8 cellular contexts compared by ENCODE assay signal in genomic region chr2:64017811-64018714, GRCh38. TPM values are rescaled to one million over a fixed set of nuclear protein-coding genes. Genes with fewer than 3 reads are reported as not detected.
DNase-seq lines count a peak whose midpoint lies in the region; ATAC-seq, FAIRE-seq and TF ChIP-seq lines count a peak whose summit lies in the region.

No MANE protein-coding gene starts in this region.

- TF ChIP-seq CTCF in AG10803 (conservative IDR thresholded peaks at IDR 0.05; ENCODE audit: low read length) (no peak), GM12878 (IDR thresholded peaks at IDR 0.05 in 2 of 3, conservative IDR thresholded peaks at IDR 0.05 in 1 of 3; ENCODE audit: control insufficient read depth in 2 of 3, extremely low read depth in 1 of 3, insufficient read depth in 1 of 3, low read depth in 3 of 3, low read length in 3 of 3) (no peak), smooth muscle cell (IDR thresholded peaks at IDR 0.05; ENCODE audit: borderline replicate concordance, insufficient read depth, poor library complexity, severe bottlenecking) (no peak), GM10266 (IDR thresholded peaks at IDR 0.05; ENCODE audit: control insufficient read depth, insufficient read depth, low read depth, missing control alignments) (no peak)

- ATAC-seq in GM21390 (IDR thresholded peaks at IDR 0.05; ENCODE audit: unreplicated experiment) = peak; percentile 13
- ATAC-seq in GM12878 = peak; percentile 8; the same call in 2 of the 3 replicates

- no peaks in the 10 kb centered on the region for H3K9me3 ChIP-seq in GM12878 (replicated peaks; ENCODE audit: control insufficient read depth, insufficient read depth, low read length)
- H3K9me3 ChIP-seq in smooth muscle cell (replicated peaks; ENCODE audit: low read depth) = no peaks in the 10 kb centered on the region

- POLR2A ChIA-PET in GM12878 (lab: Charles Lee) = interaction anchor here (0.6 to 1.1 kb wide), 5 partner anchors 32 to 1043 kb away, joined by 3 to 4 read pairs (median 3); no protein-coding TSS in a partner anchor

- peak overlapping the region; percentile 96 for H3K9ac ChIP-seq in GM12878 (ENCODE audit: control insufficient read depth, insufficient read depth, low read length)
- peak overlapping the region; percentile 91 for H3K9ac ChIP-seq in smooth muscle cell (ENCODE audit: low read depth)

- no peaks in the 10 kb centered on the region for H3K27me3 ChIP-seq in GM12878 (replicated peaks in 1 of 2; ENCODE audit: control insufficient read depth in 2 of 2, insufficient read depth in 2 of 2, low read length in 1 of 2)
- no peaks in the 10 kb centered on the region for H3K27me3 ChIP-seq in smooth muscle cell (ENCODE audit: low read depth)

- TF ChIP-seq EP300 in GM12878 (IDR thresholded peaks at IDR 0.05; ENCODE audit: borderline replicate concordance in 1 of 2, control insufficient read depth in 1 of 2, low read depth in 2 of 2, low read length in 2 of 2) = no peak

- intact Hi-C loops in GM12878 (cut with micrococcal nuclease; ENCODE audit: unreplicated experiment) = no loop called here

- H3K36me3 ChIP-seq in GM12878 (ENCODE audit: control insufficient read depth in 2 of 2, insufficient read depth in 2 of 2, low read length in 1 of 2) = no peaks in the 10 kb centered on the region
- peaks cover under 1% of the 10 kb centered on the region for H3K36me3 ChIP-seq in smooth muscle cell (ENCODE audit: low read depth)

- H4K20me1 ChIP-seq in GM12878 (ENCODE audit: control insufficient read depth, insufficient read depth) (no peaks in the 10 kb centered on the region), smooth muscle cell (ENCODE audit: low read depth) (peaks cover 39% of the 10 kb centered on the region)

- 44% methylated on average over 18 of the region's 22 CpGs for WGBS in GM12878 (ENCODE audit: insufficient coverage, insufficient replicate concordance, low lambda C conversion rate, missing lambda C conversion rate)
- 19% methylated on average over 22 of the region's 22 CpGs for WGBS in smooth muscle cell (ENCODE audit: low lambda C conversion rate)

- DNase-seq in AG10803 (ENCODE audit: low read depth) (peak; percentile 26), NCI-H774 (lab: John Stamatoyannopoulos, UW) (peak; percentile 14), GM12878 (ENCODE audit: low read depth, low spot score) (no peak), inferior parietal cortex (ENCODE audit: extremely low spot score) (peak; percentile 31), smooth muscle cell (lab: John Stamatoyannopoulos, UW; ENCODE audit: unreplicated experiment) (no peak), GM10266 (ENCODE audit: extremely low spot score) (no peak), NCI-H2196 treated with DMSO at 0.1 percent for 48 hours (lab: John Stamatoyannopoulos, UW; ENCODE audit: unreplicated experiment) (no peak)

- BruUV-seq in GM12878 (replicated peaks; lab: Mats Ljungman, UMichigan) = no TSS peak

- RAD21 ChIA-PET in GM12878 (lab: Charles Lee; ENCODE audit: unreplicated experiment) = interaction anchor here (0.6 to 2.2 kb wide), 4 partner anchors 18 to 429 kb away, joined by 3 to 8 read pairs (median 3); partner anchors contain the start of genes MDH1 and WDPCP

- TF ChIP-seq POLR2A in GM12878 (IDR thresholded peaks at IDR 0.05; ENCODE audit: low read depth, low read length) = no peak

- H3K4me2 ChIP-seq in GM12878 (ENCODE audit: control insufficient read depth, insufficient read depth) = peak overlapping the region; percentile 56
- peak overlapping the region; percentile 97 for H3K4me2 ChIP-seq in smooth muscle cell

- in situ Hi-C loops in GM12878 (cut with MboI) = no loop called here

- CTCF ChIA-PET in GM12878 (lab: Yijun Ruan, JAX) = interaction anchor here (0.8 to 1.4 kb wide), 2 partner anchors 311 to 313 kb away, joined by 3 to 4 read pairs; no protein-coding TSS in a partner anchor

- peak overlapping the region; percentile 61 for H3K4me3 ChIP-seq in AG10803 (ENCODE audit: low read length)
- peak overlapping the region; percentile 92 for H3K4me3 ChIP-seq in GM12878
- peak overlapping the region; percentile 79 for H3K4me3 ChIP-seq in smooth muscle cell

- H2AFZ ChIP-seq in GM12878 (ENCODE audit: control insufficient read depth, low read depth, low read length) (peak overlapping the region; percentile 74), smooth muscle cell (ENCODE audit: low read depth) (peak overlapping the region; percentile 44)

- H3K4me1 ChIP-seq in GM12878 (ENCODE audit: control insufficient read depth, insufficient read depth, low read length) = peaks cover 5% of the 10 kb centered on the region; the same call in 1 of the 2 replicates
- peaks cover 26% of the 10 kb centered on the region for H3K4me1 ChIP-seq in smooth muscle cell (ENCODE audit: low read depth)

- H3F3A ChIP-seq in smooth muscle cell (ENCODE audit: low read depth) = peaks cover 17% of the 10 kb centered on the region

- SMC1A ChIA-PET in GM12878 (lab: Charles Lee; ENCODE audit: uncharacterized antibody, unreplicated experiment) = interaction anchor here (0.7 to 1.9 kb wide), 4 partner anchors 40 to 312 kb away, joined by 3 to 8 read pairs (median 4); no protein-coding TSS in a partner anchor

- peaks cover 43% of the 10 kb centered on the region for H3K79me2 ChIP-seq in GM12878 (ENCODE audit: control insufficient read depth, insufficient read depth, low read length)
- peaks cover 56% of the 10 kb centered on the region for H3K79me2 ChIP-seq in smooth muscle cell (ENCODE audit: low read depth)

- TF ChIP-seq RAD21 in GM12878 (IDR thresholded peaks at IDR 0.05; ENCODE audit: insufficient read depth, low read depth, low read length) = no peak

- H3K27ac ChIP-seq in GM12878 (ENCODE audit: control insufficient read depth, insufficient read depth) = peak overlapping the region; percentile 90
- H3K27ac ChIP-seq in smooth muscle cell (ENCODE audit: low read depth) = peak overlapping the region; percentile 89

- no peak for FAIRE-seq in GM12878 (lab: Jason Lieb, UNC)

TF ChIP-seq in GM12878, 131 proteins besides CTCF, POLR2A, EP300 and RAD21 (continues in another document):
- TF ChIP-seq PBX3 (IDR thresholded peaks at IDR 0.05; ENCODE audit: insufficient replicate concordance, low read depth, low read length) (peak; percentile 55), BRCA1 (IDR thresholded peaks at IDR 0.05; ENCODE audit: low read depth, low read length) (no peak), MTA2 (IDR thresholded peaks at IDR 0.05; ENCODE audit: low read depth) (peak; percentile 12; the same call in 1 of the 2 replicates), NKRF (conservative IDR thresholded peaks at IDR 0.05) (no peak), FOXM1 (IDR thresholded peaks at IDR 0.05; ENCODE audit: low read depth, low read length) (no peak), SIX5 (IDR thresholded peaks at IDR 0.05; ENCODE audit: low read depth, low read length, severe bottlenecking) (peak; percentile 0), TAF1 (IDR thresholded peaks at IDR 0.05; ENCODE audit: borderline replicate concordance, low read depth, low read length) (no peak)

RNA-seq across cellular contexts. Expression of gene VPS54, which starts 1.2 kb away (rescaled TPM):
- 33.2 and 34.1 TPM in 2 replicates for total RNA-seq in GM12878 (2013; cell fraction: nucleolus; rRNA removed)
- total RNA-seq in GM12878 (2014; rRNA removed) = 11.7 and 14.8 TPM in 2 replicates
- total RNA-seq in GM12878 (2014; rRNA removed; fragmentation: Illumina TruSeq; extraction: Trizol) = 15.3 and 15.9 TPM in 2 replicates
- 9.5 and 9.7 TPM in 2 replicates for total RNA-seq in GM12878 (2021)
- polyA plus RNA-seq in GM12878 (2011; ENCODE audit: low read depth) = 4.0 TPM
- polyA plus RNA-seq in GM12878 (2011; rRNA removed) = 16.2 and 25.4 TPM in 2 replicates
- polyA plus RNA-seq in GM12878 (2011; cell fraction: cytosol; rRNA removed) = 4.7 and 5.6 TPM in 2 replicates
- polyA plus RNA-seq in GM12878 (2011; cell fraction: nucleus; rRNA removed) = 9.1 and 11.8 TPM in 2 replicates
- 7.7 and 9.7 TPM in 2 replicates for polyA plus RNA-seq in GM12878 (2012)
- 12.7 and 17.6 TPM in 2 replicates for polyA plus RNA-seq in GM12878 (2014; fragmentation: Illumina TruSeq; extraction: Trizol)
- 1 to 10 TPM; 3.3 to 7.0 TPM for polyA plus RNA-seq in GM12878 (2014; fragmentation: Nextera tagmentation; extraction: Ambion mirVana)
- polyA plus RNA-seq in GM12878 (2014; rRNA removed) = 7.2 and 9.1 TPM in 2 replicates
- polyA plus RNA-seq in GM12878 (2016; fragmentation: Nextera tagmentation; extraction: Ambion mirVana) = 1 to 10 TPM; 1.6 to 6.4 TPM
- 13.4 and 19.7 TPM in 2 replicates for polyA minus RNA-seq in GM12878 (2011; rRNA and poly(A)+ RNA removed)
- polyA minus RNA-seq in GM12878 (2011; cell fraction: cytosol; rRNA and poly(A)+ RNA removed) = 5.3 and 7.1 TPM in 2 replicates
- 9.6 and 13.0 TPM in 2 replicates for polyA minus RNA-seq in GM12878 (2011; cell fraction: nucleus; rRNA and poly(A)+ RNA removed)
- 36.9 and 40.8 TPM in 2 replicates for total RNA-seq in smooth muscle cell
- polyA plus RNA-seq in smooth muscle cell = 12.8 and 13.2 TPM in 2 replicates

Comparison
In these comparisons a context has a peak if more than half of its experiments do, and no peak if none do; other contexts are left out.
1. DNase-seq: peak in AG10803 (single experiment), NCI-H774 (single experiment) and inferior parietal cortex (single experiment); none in GM12878 (single experiment), smooth muscle cell (single experiment), GM10266 (single experiment) and NCI-H2196 treated with DMSO at 0.1 percent for 48 hours (single experiment).
2. Peak in every context shown above with its lines, with median percentiles within 50 percentile points of each other: H3K4me3 ChIP-seq.